In genomic region chr7:15368653-15369052, GRCh38 we compare ENCODE assay signal across 17 cellular contexts.
"Had no signal": no experiment of that assay in that cellular context is flagged by ENCODE, and none has a peak within 500 bp of the region (broad histone marks: within the 10 kb centered on the region; RNA-seq: fewer than 3 reads in every experiment).

No MANE protein-coding gene starts in this region.

- H3K27me3 ChIP-seq: SJSA1 had no signal

- H3K4me1 ChIP-seq: SJSA1 had no signal

- H3K9ac ChIP-seq: KMS-11 had no signal

- ATAC-seq: K562 had no signal

- H3K27ac ChIP-seq: KMS-11, SJSA1, SK-N-MC had no signal

- H3K9me3 ChIP-seq: SJSA1 had no signal

- H3K4me3 ChIP-seq: K562, SJSA1, SK-N-MC had no signal

- H3K4me2 ChIP-seq: KMS-11 had no signal

- FAIRE-seq: K562, RCC 7860 had no signal

- H3K36me3 ChIP-seq: SJSA1 had no signal

- DNase-seq: Kasumi-1, MV-4-11, NCI-H1048, NCI-H1105, NCI-H1436 treated with DMSO at 0.1 percent for 48 hours, NCI-H1694, NCI-H187 treated with DMSO at 0.1 percent for 48 hours, NCI-H2029 treated with DMSO at 0.1 percent for 48 hours, NCI-H2171 treated with DMSO at 0.1 percent for 48 hours, Right ventricle myocardium superior, RPMI8226, SIG-M5 had no signal
